Comparison of ENCODE assay signal across 8 cellular contexts in the genomic region with DNA sequence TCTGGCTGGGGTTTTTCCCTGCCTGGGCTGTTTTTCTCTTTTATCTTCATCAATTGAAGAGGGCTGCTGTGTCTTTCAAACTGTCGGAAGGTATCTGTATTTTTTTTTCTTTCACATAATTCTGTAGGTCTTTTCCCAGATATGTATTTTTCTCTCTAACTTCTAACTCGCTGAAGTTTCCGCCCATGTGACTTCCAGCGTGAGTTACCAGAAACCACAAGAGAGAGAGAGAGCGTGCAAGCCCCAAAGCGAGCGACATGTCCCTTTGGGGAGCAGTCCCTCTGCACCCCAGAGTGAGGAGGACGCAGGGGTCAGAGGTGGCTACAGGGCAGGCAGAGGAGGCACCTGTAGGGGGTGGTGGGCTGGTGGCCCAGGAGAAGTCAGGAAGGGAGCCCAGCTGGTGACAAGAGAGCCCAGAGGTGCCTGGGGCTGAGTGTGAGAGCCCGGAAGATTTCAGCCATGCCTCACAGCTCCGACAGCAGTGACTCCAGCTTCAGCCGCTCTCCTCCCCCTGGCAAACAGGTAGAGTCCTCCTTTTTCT. TPM values are rescaled to one million over a fixed set of nuclear protein-coding genes. Genes with fewer than 3 reads are reported as not detected.
A peak's percentile ranks its signal among the peaks of the same experiment; 100 is the strongest.
DNase-seq lines count a peak whose midpoint lies in the region; ATAC-seq and TF ChIP-seq lines count a peak whose summit lies in the region.

A gene with protein sequence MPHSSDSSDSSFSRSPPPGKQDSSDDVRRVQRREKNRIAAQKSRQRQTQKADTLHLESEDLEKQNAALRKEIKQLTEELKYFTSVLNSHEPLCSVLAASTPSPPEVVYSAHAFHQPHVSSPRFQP (plus strand): TSS at position 246 of the 541 bp plus-strand sequence. CDS start 214 bp downstream, at position 460.

- peak within 1 kb of the TSS; percentile 75 for H3K4me3 ChIP-seq in CD8-positive, alpha-beta T cell (ENCODE audit: low read depth, low read length)
- no peak within 1 kb of the TSS for H3K4me3 ChIP-seq in mesendoderm (ENCODE audit: low read length)

- no peaks in the 10 kb centered on the region for H3K9me3 Mint-ChIP-seq in CD8-positive, alpha-beta T cell
- H3K9me3 Mint-ChIP-seq in activated T-helper 17 cell treated with anti-CD3 and anti-CD28 coated beads, Interleukin-2, amount 50 U/mL, for 72 hours = no peaks in the 10 kb centered on the region
- H3K9me3 Mint-ChIP-seq in stimulated activated naive B cell treated with anti-CD40 and anti-IgM and Interleukin-4, amounts not matched to agents 10 μg/mL and 1 μg/mL and 100 μg/mL, for 72 hours = no peaks in the 10 kb centered on the region

- peaks cover 28% of the 10 kb centered on the region for H3K36me3 Mint-ChIP-seq in CD8-positive, alpha-beta T cell
- peaks cover 57% of the 10 kb centered on the region for H3K36me3 Mint-ChIP-seq in activated T-helper 17 cell treated with anti-CD3 and anti-CD28 coated beads, Interleukin-2, amount 50 U/mL, for 72 hours (ENCODE audit: low read depth)
- peaks cover 41 to 66% of the 10 kb centered on the region in 2 donors for H3K36me3 Mint-ChIP-seq in stimulated activated naive B cell treated with anti-CD40 and anti-IgM and Interleukin-4, amounts not matched to agents 10 μg/mL and 1 μg/mL and 100 μg/mL, for 72 hours

- peak; percentile 37 to 85 (median 66) for DNase-seq in CD8-positive, alpha-beta T cell
- DNase-seq in NOMO-1 treated with dmso at 0.1 percent for 144 hours (lab: John Stamatoyannopoulos, UW; ENCODE audit: unreplicated experiment) = peak; percentile 30
- no peak for DNase-seq in mesendoderm
- peak; percentile 61 for DNase-seq in stimulated activated naive B cell treated with anti-CD40 and anti-IgM and Interleukin-4, amounts not matched to agents 10 μg/mL and 1 μg/mL and 100 μg/mL, for 72 hours
- DNase-seq in G401 (ENCODE audit: low spot score) = no peak

- no peaks in the 10 kb centered on the region for H3K9me3 ChIP-seq in CD8-positive, alpha-beta T cell (ENCODE audit: low read length)

- peak within 1 kb of the TSS; percentile 93 for H3K27ac Mint-ChIP-seq in CD8-positive, alpha-beta T cell
- peak within 1 kb of the TSS; percentile 97 for H3K27ac Mint-ChIP-seq in activated T-helper 17 cell treated with anti-CD3 and anti-CD28 coated beads, Interleukin-2, amount 50 U/mL, for 72 hours
- peak within 1 kb of the TSS; percentile 99 for H3K27ac Mint-ChIP-seq in stimulated activated naive B cell treated with anti-CD40 and anti-IgM and Interleukin-4, amounts not matched to agents 10 μg/mL and 1 μg/mL and 100 μg/mL, for 72 hours

- WGBS in mesendoderm (ENCODE audit: extremely low coverage, insufficient coverage, low lambda C conversion rate) = no CpG with 5 or more reads among the region's 11 CpGs

- ATAC-seq in CD8-positive, alpha-beta T cell = peak; percentile 77
- ATAC-seq in GM21528 (IDR thresholded peaks at IDR 0.05; ENCODE audit: low FRiP score, unreplicated experiment) = peak; percentile 63
- ATAC-seq in activated T-helper 17 cell treated with anti-CD3 and anti-CD28 coated beads, Interleukin-2, amount 50 U/mL, for 72 hours (replicated peaks) = peak; percentile 55
- ATAC-seq in stimulated activated naive B cell treated with anti-CD40 and anti-IgM and Interleukin-4, amounts not matched to agents 10 μg/mL and 1 μg/mL and 100 μg/mL, for 72 hours (replicated peaks) = peak; percentile 82 to 86
- ATAC-seq in HG03457 (IDR thresholded peaks at IDR 0.05; ENCODE audit: unreplicated experiment) = no peak

- no peaks in the 10 kb centered on the region for H3K79me2 ChIP-seq in mesendoderm (ENCODE audit: control insufficient read depth, insufficient read depth, low read length)

- no peak within 1 kb of the TSS for H3K9ac ChIP-seq in mesendoderm (ENCODE audit: low read length)

- CTCF ChIA-PET in CD8-positive, alpha-beta T cell (lab: Charles Lee) = interaction anchor here (0.8 to 3.2 kb wide), 4 partner anchors 9 to 55 kb away, joined by 3 to 12 read pairs (median 4); no protein-coding TSS in a partner anchor

- no peak within 1 kb of the TSS for H2BK120ac ChIP-seq in mesendoderm (ENCODE audit: low read depth, low read length)

- no peaks in the 10 kb centered on the region for H3K79me1 ChIP-seq in mesendoderm (ENCODE audit: low read length)

- H3K18ac ChIP-seq in mesendoderm (ENCODE audit: low read length) = no peak within 1 kb of the TSS

- no peak within 1 kb of the TSS for H3K4ac ChIP-seq in mesendoderm (ENCODE audit: low read depth, low read length)

- peaks cover 53% of the 10 kb centered on the region for H3K4me1 ChIP-seq in CD8-positive, alpha-beta T cell (ENCODE audit: insufficient read depth, low read length)
- H3K4me1 ChIP-seq in mesendoderm (ENCODE audit: control insufficient read depth, low read depth, low read length) = peaks cover 3% of the 10 kb centered on the region

- H3K56ac ChIP-seq in mesendoderm (ENCODE audit: low read length) = peak within 1 kb of the TSS; percentile 42

- H3K27me3 ChIP-seq in CD8-positive, alpha-beta T cell (ENCODE audit: insufficient read depth, low read length) = no peaks in the 10 kb centered on the region
- no peaks in the 10 kb centered on the region for H3K27me3 ChIP-seq in mesendoderm (ENCODE audit: insufficient read depth, low read length, poor library complexity)

- in situ Hi-C loops in G401 (cut with HindIII; ENCODE audit: low sequenced_read_pairs) = no loop called here

- H3K36me3 ChIP-seq in CD8-positive, alpha-beta T cell (ENCODE audit: insufficient read depth, low read length) = no peaks in the 10 kb centered on the region
- no peaks in the 10 kb centered on the region for H3K36me3 ChIP-seq in mesendoderm (ENCODE audit: control insufficient read depth, insufficient read depth, low read length)

- H3K4me3 Mint-ChIP-seq in CD8-positive, alpha-beta T cell = peak within 1 kb of the TSS; percentile 98
- peak within 1 kb of the TSS; percentile 98 for H3K4me3 Mint-ChIP-seq in activated T-helper 17 cell treated with anti-CD3 and anti-CD28 coated beads, Interleukin-2, amount 50 U/mL, for 72 hours
- H3K4me3 Mint-ChIP-seq in stimulated activated naive B cell treated with anti-CD40 and anti-IgM and Interleukin-4, amounts not matched to agents 10 μg/mL and 1 μg/mL and 100 μg/mL, for 72 hours = peak within 1 kb of the TSS; percentile 99 to 100

- intact Hi-C loops in CD8-positive, alpha-beta T cell (cut with DNase I, micrococcal nuclease) = loop anchor here (1.0 to 5.0 kb wide), 5 partner anchors 20 to 265 kb away; partner anchors contain the start of genes ERG28 (in 1 of the 2) and TTLL5 (in 1 of the 2)

- H2BK15ac ChIP-seq in mesendoderm (replicated peaks; ENCODE audit: low read depth) = no peak within 1 kb of the TSS

- H3K27ac ChIP-seq in CD8-positive, alpha-beta T cell (ENCODE audit: low read depth, low read length) = peak within 1 kb of the TSS; percentile 46
- H3K27ac ChIP-seq in mesendoderm (ENCODE audit: low read depth, low read length) = no peak within 1 kb of the TSS

- POLR2A ChIA-PET in CD8-positive, alpha-beta T cell (lab: Charles Lee) = interaction anchor here (0.6 to 2.1 kb wide), 8 partner anchors 9 to 759 kb away, joined by 3 to 7 read pairs (median 3); partner anchors contain the start of gene YLPM1

- no peak within 1 kb of the TSS for H3K23ac ChIP-seq in mesendoderm (ENCODE audit: low read length)

- no peak for TF ChIP-seq CTCF in CD8-positive, alpha-beta T cell (IDR thresholded peaks at IDR 0.05)

- H3K4me1 Mint-ChIP-seq in CD8-positive, alpha-beta T cell (ENCODE audit: low read depth) = peaks cover 66% of the 10 kb centered on the region
- peaks cover 40% of the 10 kb centered on the region for H3K4me1 Mint-ChIP-seq in activated T-helper 17 cell treated with anti-CD3 and anti-CD28 coated beads, Interleukin-2, amount 50 U/mL, for 72 hours
- peaks cover 42 to 87% of the 10 kb centered on the region in 2 donors for H3K4me1 Mint-ChIP-seq in stimulated activated naive B cell treated with anti-CD40 and anti-IgM and Interleukin-4, amounts not matched to agents 10 μg/mL and 1 μg/mL and 100 μg/mL, for 72 hours

- no peak within 1 kb of the TSS for H2AK5ac ChIP-seq in mesendoderm (ENCODE audit: low read length)

- H4K5ac ChIP-seq in mesendoderm (ENCODE audit: low read length) = no peak within 1 kb of the TSS

- no peak within 1 kb of the TSS for H4K8ac ChIP-seq in mesendoderm (ENCODE audit: low read depth, low read length)

- H2BK5ac ChIP-seq in mesendoderm (ENCODE audit: low read length) = no peak within 1 kb of the TSS

- H3K4me2 ChIP-seq in mesendoderm (ENCODE audit: low read length) = no peak within 1 kb of the TSS

- no peaks in the 10 kb centered on the region for H3K27me3 Mint-ChIP-seq in CD8-positive, alpha-beta T cell (ENCODE audit: low read depth)
- no peaks in the 10 kb centered on the region for H3K27me3 Mint-ChIP-seq in activated T-helper 17 cell treated with anti-CD3 and anti-CD28 coated beads, Interleukin-2, amount 50 U/mL, for 72 hours
- H3K27me3 Mint-ChIP-seq in stimulated activated naive B cell treated with anti-CD40 and anti-IgM and Interleukin-4, amounts not matched to agents 10 μg/mL and 1 μg/mL and 100 μg/mL, for 72 hours = no peaks in the 10 kb centered on the region

RNA-seq across cellular contexts. Expression of the gene that starts here (rescaled TPM):
- total RNA-seq in CD8-positive, alpha-beta T cell = 1 to 10 TPM; 3.2 to 4.3 TPM
- 100 to 1,000 TPM; 123 to 211 TPM for total RNA-seq in activated T-helper 17 cell treated with anti-CD3 and anti-CD28 coated beads, Interleukin-2, amount 50 U/mL, for 72 hours
- polyA plus RNA-seq in mesendoderm (2013, experiment 1 of 2) = not detected
- not detected for polyA plus RNA-seq in mesendoderm (2013, experiment 2 of 2)
- not detected in 2 replicates for total RNA-seq in G401 (2014; rRNA removed; shearing (Covaris generic))

Comparison
In these comparisons a context has a peak if more than half of its experiments do, and no peak if none do; other contexts are left out.
1. RNA of the gene that starts here (total RNA-seq): 123 to 211 TPM in activated T-helper 17 cell treated with anti-CD3 and anti-CD28 coated beads, Interleukin-2, amount 50 U/mL, for 72 hours; 3.2 to 4.3 TPM in CD8-positive, alpha-beta T cell and not detected in G401; every median in the first group is over 10 times any median in the second.
2. DNase-seq: peak in CD8-positive, alpha-beta T cell (7 of 7), NOMO-1 treated with dmso at 0.1 percent for 144 hours (single experiment) and stimulated activated naive B cell treated with anti-CD40 and anti-IgM and Interleukin-4, amounts not matched to agents 10 μg/mL and 1 μg/mL and 100 μg/mL, for 72 hours (single experiment); none in mesendoderm (single experiment) and G401 (single experiment).
3. Peak in every context shown above with its lines, with median percentiles within 50 percentile points of each other: H3K27ac Mint-ChIP-seq and H3K4me3 Mint-ChIP-seq.